Comparison of ENCODE assay signal across 9 cellular contexts in genomic region chr3:52121813-52122212, GRCh38. TPM values are rescaled to one million over a fixed set of nuclear protein-coding genes. Genes with fewer than 3 reads are reported as not detected.
DNase-seq lines count a peak whose midpoint lies in the region; ATAC-seq and TF ChIP-seq lines count a peak whose summit lies in the region.
"Had no signal": no experiment of that assay in that cellular context is flagged by ENCODE, and none has a peak within 500 bp of the region (broad histone marks: within the 10 kb centered on the region; RNA-seq: fewer than 3 reads in every experiment).

No MANE protein-coding gene starts in this region.

- peak overlapping the region; percentile 12 for H3K4me2 ChIP-seq in GM23248 (ENCODE audit: unreplicated experiment)

- no peaks in the 10 kb centered on the region for H3F3A ChIP-seq in GM23248 (ENCODE audit: insufficient read depth)

- H3K27ac Mint-ChIP-seq in stimulated activated memory B cell treated with anti-CD40 and anti-IgM and Interleukin-4, amounts not matched to agents 10 μg/mL and 1 μg/mL and 100 μg/mL, for 72 hours: peak overlapping the region; percentile 73

- no peak for TF ChIP-seq CTCF in GM13977 (IDR thresholded peaks at IDR 0.05; ENCODE audit: extremely low read depth, insufficient read depth, missing control alignments)

- H2AFZ ChIP-seq in GM23248: no peak overlapping the region

- H3K9me3 Mint-ChIP-seq in stimulated activated memory B cell treated with anti-CD40 and anti-IgM and Interleukin-4, amounts not matched to agents 10 μg/mL and 1 μg/mL and 100 μg/mL, for 72 hours: no peaks in the 10 kb centered on the region
- H3K9me3 Mint-ChIP-seq: activated CD4-positive, alpha-beta memory T cell treated with anti-CD3 and anti-CD28 coated beads, Interleukin-2, amount 10 ng/mL, durations not matched to agents 7 days and 5 days had no signal

- in situ Hi-C loops in GM23248 (cut with MboI): no loop called here
- in situ Hi-C loops in GM13977 (cut with MboI; ENCODE audit: low pct_unique_long_range_greater_than_20kb, low sequenced_read_pairs, unreplicated experiment): no loop called here

- no peak overlapping the region for H3K27ac ChIP-seq in GM23248

- no peaks in the 10 kb centered on the region for H3K9me2 ChIP-seq in GM23248 (ENCODE audit: insufficient read depth)

- 83 to 84% methylated on average over 6 of the region's 6 CpGs for WGBS in GM23248 (ENCODE audit: low coverage in 1 of 2, low lambda C conversion rate in 2 of 2, missing lambda C conversion rate in 2 of 2), 2 experiments

- intact Hi-C loops in left cardiac atrium (cut with DNase I): loop anchor here in 1 of 2 donors (5.0 kb wide), 1 partner anchor 65 kb away; the partner anchor contains the start of gene DUSP7

- ATAC-seq in left cardiac atrium: peak in 1 of 2 donors; percentile 26
- peak; percentile 55 for ATAC-seq in stimulated activated memory B cell treated with anti-CD40 and anti-IgM and Interleukin-4, amounts not matched to agents 10 μg/mL and 1 μg/mL and 100 μg/mL, for 72 hours
- no peak for ATAC-seq in HG02610 (IDR thresholded peaks at IDR 0.05; ENCODE audit: unreplicated experiment)

- DNase-seq in GM23248 (no peak), SIG-M5 (lab: John Stamatoyannopoulos, UW) (peak; percentile 34), left cardiac atrium (peak; percentile 19), erythroblast (lab: John Stamatoyannopoulos, UW) (no peak), H7 (no peak), GM13977 (ENCODE audit: low spot score) (no peak)
- DNase-seq: activated CD4-positive, alpha-beta memory T cell treated with anti-CD3 and anti-CD28 coated beads, Interleukin-2, amount 10 ng/mL, durations not matched to agents 7 days and 5 days had no signal

- H3K9me3 ChIP-seq in GM23248 (ENCODE audit: low read depth): no peaks in the 10 kb centered on the region

- TF ChIP-seq POLR2A in erythroblast (IDR thresholded peaks at IDR 0.05; ENCODE audit: low read length): no peak

- no peaks in the 10 kb centered on the region for H3K79me2 ChIP-seq in GM23248 (ENCODE audit: insufficient read depth)

- peaks cover 14% of the 10 kb centered on the region for H3K4me1 ChIP-seq in GM23248 (ENCODE audit: insufficient read depth)

- no peaks in the 10 kb centered on the region for H3K36me3 Mint-ChIP-seq in stimulated activated memory B cell treated with anti-CD40 and anti-IgM and Interleukin-4, amounts not matched to agents 10 μg/mL and 1 μg/mL and 100 μg/mL, for 72 hours

- no peaks in the 10 kb centered on the region for H4K20me1 ChIP-seq in GM23248 (ENCODE audit: insufficient read depth)

- no peaks in the 10 kb centered on the region for H3K27me3 Mint-ChIP-seq in stimulated activated memory B cell treated with anti-CD40 and anti-IgM and Interleukin-4, amounts not matched to agents 10 μg/mL and 1 μg/mL and 100 μg/mL, for 72 hours
- H3K27me3 Mint-ChIP-seq: activated CD4-positive, alpha-beta memory T cell treated with anti-CD3 and anti-CD28 coated beads, Interleukin-2, amount 10 ng/mL, durations not matched to agents 7 days and 5 days had no signal

- H3K4me1 Mint-ChIP-seq in stimulated activated memory B cell treated with anti-CD40 and anti-IgM and Interleukin-4, amounts not matched to agents 10 μg/mL and 1 μg/mL and 100 μg/mL, for 72 hours: peaks cover 32% of the 10 kb centered on the region

- H3K27me3 ChIP-seq in GM23248 (replicated peaks; ENCODE audit: insufficient read depth) (no peaks in the 10 kb centered on the region), H7 (ENCODE audit: control insufficient read depth, insufficient read depth, low read length) (no peaks in the 10 kb centered on the region)

- no peak overlapping the region for H3K4me3 Mint-ChIP-seq in stimulated activated memory B cell treated with anti-CD40 and anti-IgM and Interleukin-4, amounts not matched to agents 10 μg/mL and 1 μg/mL and 100 μg/mL, for 72 hours
- H3K4me3 Mint-ChIP-seq: activated CD4-positive, alpha-beta memory T cell treated with anti-CD3 and anti-CD28 coated beads, Interleukin-2, amount 10 ng/mL, durations not matched to agents 7 days and 5 days had no signal

- no peak overlapping the region for H3K9ac ChIP-seq in GM23248

- H3K36me3 ChIP-seq in GM23248 (ENCODE audit: low read depth): no peaks in the 10 kb centered on the region
- H3K36me3 ChIP-seq in H7 (replicated peaks; ENCODE audit: control insufficient read depth, insufficient read depth, low read length): peaks cover 30% of the 10 kb centered on the region

- H3K4me3 ChIP-seq in GM23248 (no peak overlapping the region), H7 (ENCODE audit: insufficient read depth, low read depth, low read length) (no peak overlapping the region)

RNA-seq across cellular contexts. Expression of gene POC1A, which starts 32.4 kb away (rescaled TPM):
- total RNA-seq in GM23248 (2014; rRNA removed; shearing (Covaris generic)): 2.3 and 5.2 TPM in 2 replicates
- 11.0 and 11.8 TPM in 2 replicates for polyA plus RNA-seq in GM23248 (2016; fragmentation: Nextera tagmentation; extraction: Ambion mirVana)
- total RNA-seq in left cardiac atrium: 1 to 10 TPM; 1.9 to 2.4 TPM
- 25.1 and 26.4 TPM in 2 replicates for total RNA-seq in H7 (2014; rRNA removed; shearing (Covaris generic))

Comparison
In these comparisons a context has a peak if more than half of its experiments do, and no peak if none do; other contexts are left out.
1. DNase-seq: peak in SIG-M5 (single experiment) and left cardiac atrium (single experiment); none in GM23248 (single experiment), erythroblast (0 of 2), H7 (single experiment) and GM13977 (single experiment).